ENCODE assay signal across 9 cellular contexts in genomic region chr1:183025782-183026774, GRCh38. TPM values are rescaled to one million over a fixed set of nuclear protein-coding genes. Genes with fewer than 3 reads are reported as not detected.
DNase-seq lines count a peak whose midpoint lies in the region; ATAC-seq, FAIRE-seq and TF ChIP-seq lines count a peak whose summit lies in the region.
"Had no signal": no experiment of that assay in that cellular context is flagged by ENCODE, and none has a peak within 500 bp of the region (broad histone marks: within the 10 kb centered on the region; RNA-seq: fewer than 3 reads in every experiment).

No MANE protein-coding gene starts in this region.

- no peak overlapping the region for H3K27ac ChIP-seq in CD4-positive, alpha-beta memory T cell (ENCODE audit: low read depth, low read length)

- H3K27me3 ChIP-seq in CD4-positive, alpha-beta memory T cell (ENCODE audit: insufficient read depth, low read length): peaks cover 34% of the 10 kb centered on the region

- no peak overlapping the region for H3K4me3 ChIP-seq in CD4-positive, alpha-beta memory T cell (ENCODE audit: low read length in 2 of 2)

- no peaks in the 10 kb centered on the region for H3K36me3 ChIP-seq in CD4-positive, alpha-beta memory T cell (ENCODE audit: insufficient read depth, low read length)

- TF ChIP-seq CTCF in D721Med (IDR thresholded peaks at IDR 0.05; ENCODE audit: insufficient read depth, missing control alignments) (no peak), MCF 10A (IDR thresholded peaks at IDR 0.05; ENCODE audit: unreplicated experiment) (no peak), nephron progenitor cell (IDR thresholded peaks at IDR 0.05) (no peak)

- TF ChIP-seq EP300 in Ishikawa (IDR thresholded peaks at IDR 0.05; ENCODE audit: borderline replicate concordance): peak; percentile 48; the same call in 1 of the 2 replicates

- peak overlapping the region; percentile 93 for H3K4me3 Mint-ChIP-seq in MCF 10A (ENCODE audit: unreplicated experiment)
- H3K4me3 Mint-ChIP-seq in nephron progenitor cell: peak overlapping the region; percentile 96
- peak overlapping the region in 2 of 8 donors; percentile 0 to 48 for H3K4me3 Mint-ChIP-seq in CD4-positive, alpha-beta memory T cell
- H3K4me3 Mint-ChIP-seq: activated naive CD8-positive, alpha-beta T cell had no signal

- H3K27me3 Mint-ChIP-seq in MCF 10A (ENCODE audit: insufficient read depth, unreplicated experiment) (no peaks in the 10 kb centered on the region), nephron progenitor cell (ENCODE audit: low read depth, poor library complexity) (no peaks in the 10 kb centered on the region)
- peaks cover 60 to 64% of the 10 kb centered on the region in 2 donors for H3K27me3 Mint-ChIP-seq in CD4-positive, alpha-beta memory T cell

- intact Hi-C loops in MCF 10A (cut with micrococcal nuclease): loop anchor here (2.0 to 5.0 kb wide), 3 partner anchors 36 to 113 kb away; no protein-coding TSS in a partner anchor
- intact Hi-C loops in CD4-positive, alpha-beta memory T cell (cut with micrococcal nuclease): no loop called here

- TF ChIP-seq RAD21 in Ishikawa (IDR thresholded peaks at IDR 0.05; ENCODE audit: low read depth): no peak

- peaks cover 31% of the 10 kb centered on the region for H3K36me3 Mint-ChIP-seq in MCF 10A (ENCODE audit: insufficient read depth, unreplicated experiment)
- peaks cover 13% of the 10 kb centered on the region for H3K36me3 Mint-ChIP-seq in nephron progenitor cell (ENCODE audit: low read depth)
- H3K36me3 Mint-ChIP-seq in CD4-positive, alpha-beta memory T cell: peaks cover 0 to 1% of the 10 kb centered on the region in 2 donors

- POLR2A ChIA-PET in MCF 10A (lab: Yijun Ruan, JAX): interaction anchor here (0.5 to 6.3 kb wide), 43 partner anchors 9 to 279 kb away, joined by 3 to 113 read pairs (median 4); partner anchors contain the start of gene LAMC2
- POLR2A ChIA-PET in CD4-positive, alpha-beta memory T cell (lab: Charles Lee; ENCODE audit: partially characterized antibody): no interaction called here

- DNase-seq in D721Med (ENCODE audit: insufficient read length, low spot score): no peak
- DNase-seq in MCF 10A (ENCODE audit: unreplicated experiment): no peak
- DNase-seq in nephron progenitor cell: no peak
- DNase-seq in NCI-H1105 (lab: John Stamatoyannopoulos, UW): no peak
- DNase-seq in AG08395 (ENCODE audit: low spot score): no peak
- DNase-seq in CD4-positive, alpha-beta memory T cell: no peak

- CTCF ChIA-PET in MCF 10A (lab: Yijun Ruan, JAX): interaction anchor here (0.6 to 2.4 kb wide), 11 partner anchors 10 to 256 kb away, joined by 3 to 11 read pairs (median 4); partner anchors contain the start of gene LAMC2
- CTCF ChIA-PET in CD4-positive, alpha-beta memory T cell (lab: Charles Lee; ENCODE audit: partially characterized antibody): no interaction called here

- BruUV-seq in MCF 10A (replicated peaks; lab: Mats Ljungman, UMichigan): no TSS peak

- H3K27ac Mint-ChIP-seq in MCF 10A (ENCODE audit: low read depth, unreplicated experiment) (peak overlapping the region; percentile 97), nephron progenitor cell (peak overlapping the region; percentile 47)
- no peak overlapping the region for H3K27ac Mint-ChIP-seq in CD4-positive, alpha-beta memory T cell
- H3K27ac Mint-ChIP-seq: activated naive CD8-positive, alpha-beta T cell had no signal

- H3K9me3 ChIP-seq in CD4-positive, alpha-beta memory T cell (ENCODE audit: control insufficient read depth in 1 of 2, low read length in 2 of 2): no peaks in the 10 kb centered on the region

- ATAC-seq in HG03039 (IDR thresholded peaks at IDR 0.05; ENCODE audit: unreplicated experiment): no peak

- H3K9me3 Mint-ChIP-seq in MCF 10A (ENCODE audit: unreplicated experiment): no peaks in the 10 kb centered on the region
- H3K9me3 Mint-ChIP-seq in nephron progenitor cell: no peaks in the 10 kb centered on the region
- H3K9me3 Mint-ChIP-seq in CD4-positive, alpha-beta memory T cell: peaks cover 0 to 7% (median 2%) of the 10 kb centered on the region in 8 donors

- peaks cover 10% of the 10 kb centered on the region for H3K4me1 ChIP-seq in CD4-positive, alpha-beta memory T cell (ENCODE audit: insufficient read depth, low read length)

- H3K4me1 Mint-ChIP-seq in MCF 10A (ENCODE audit: insufficient read depth, unreplicated experiment): peaks cover 64% of the 10 kb centered on the region
- peaks cover 75% of the 10 kb centered on the region for H3K4me1 Mint-ChIP-seq in nephron progenitor cell
- H3K4me1 Mint-ChIP-seq in CD4-positive, alpha-beta memory T cell: peaks cover 11 to 22% (median 17%) of the 10 kb centered on the region in 4 donors

- FAIRE-seq in D721Med (lab: Jason Lieb, UNC): peak; percentile 41

TF ChIP-seq in Ishikawa, 13 proteins besides CTCF, POLR2A, EP300 and RAD21:
- TF ChIP-seq FOXM1 (IDR thresholded peaks at IDR 0.05; ENCODE audit: borderline replicate concordance, low read depth): peak; percentile 88
- TF ChIP-seq EGR1 (IDR thresholded peaks at IDR 0.05): no peak
- peak; percentile 66; the same call in 1 of the 2 replicates for TF ChIP-seq TEAD4 (IDR thresholded peaks at IDR 0.05)
TF ChIP-seq in Ishikawa: peak in this region for 2.

RNA-seq across cellular contexts. Expression of gene LAMC1, which starts 2.9 kb away (rescaled TPM):
- 179 and 230 TPM in 2 replicates for total RNA-seq in MCF 10A (2022)
- under 1 TPM; 0.49 to 0.50 TPM for total RNA-seq in CD4-positive, alpha-beta memory T cell
- polyA plus RNA-seq in CD4-positive, alpha-beta memory T cell: not detected

Comparison
In these comparisons a context has a peak if more than half of its experiments do, and no peak if none do; other contexts are left out.
1. H3K27ac Mint-ChIP-seq: peak in MCF 10A (single experiment) and nephron progenitor cell (single experiment); none in CD4-positive, alpha-beta memory T cell (0 of 7).
2. RNA of gene LAMC1, which starts 2.9 kb away (total RNA-seq): 179 to 230 TPM in MCF 10A; 0.49 to 0.50 TPM in CD4-positive, alpha-beta memory T cell; every median in the first group is over 100 times any median in the second.